In the genomic region with DNA sequence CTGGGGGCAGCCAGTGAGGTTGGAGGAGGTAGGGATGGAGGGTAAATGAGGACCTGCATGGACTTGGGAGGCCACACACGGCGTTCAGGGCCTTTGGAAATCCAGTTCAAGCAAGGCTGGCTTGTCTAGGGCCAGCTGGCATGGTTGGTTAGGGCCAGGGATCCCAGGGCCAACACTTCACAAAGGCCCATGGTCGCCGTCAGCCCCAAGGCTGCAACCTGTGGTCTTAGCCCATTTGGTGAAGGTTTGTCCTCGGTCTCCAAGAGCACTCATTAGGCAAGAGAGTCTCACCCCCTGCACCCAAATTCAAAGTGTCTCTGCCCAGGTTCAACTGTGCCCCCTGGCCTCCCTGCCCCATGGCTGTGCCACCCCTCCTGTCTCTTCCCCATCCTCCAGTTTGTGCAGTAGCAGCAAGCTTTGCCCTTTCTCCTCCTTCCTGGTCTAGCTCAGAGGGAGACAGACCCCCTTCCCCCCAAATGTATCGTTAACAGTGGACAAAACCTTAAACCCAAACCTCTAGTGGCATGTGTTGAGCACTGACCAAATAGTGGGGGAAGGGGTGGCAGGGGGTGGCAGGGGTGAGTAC, we compare ENCODE assay signal across 2 cellular contexts.
TF ChIP-seq lines count a peak whose summit lies in the region.

No MANE protein-coding gene starts in this region.

TF ChIP-seq in A549, 52 proteins besides CTCF, POLR2A, EP300 and RAD21 (continued from another document):
- TF ChIP-seq RNF2 (IDR thresholded peaks at IDR 0.05; ENCODE audit: borderline replicate concordance, low read depth) (no peak), MAZ (IDR thresholded peaks at IDR 0.05; ENCODE audit: borderline replicate concordance, low read depth, low read length) (no peak), ESRRA (IDR thresholded peaks at IDR 0.05; ENCODE audit: borderline replicate concordance, low read length) (no peak), NPAS2 (CRISPR knock-in tag; IDR thresholded peaks at IDR 0.05; ENCODE audit: borderline replicate concordance) (no peak), TP53 (CRISPR knock-in tag; IDR thresholded peaks at IDR 0.05) (no peak), SREBF2 (IDR thresholded peaks at IDR 0.05) (no peak), HOXB13 (CRISPR knock-in tag; IDR thresholded peaks at IDR 0.05; ENCODE audit: low read depth) (no peak), NR3C1 (IDR thresholded peaks at IDR 0.05) (no peak), ZSCAN20 (CRISPR knock-in tag; IDR thresholded peaks at IDR 0.05) (no peak), JUN (IDR thresholded peaks at IDR 0.05) (no peak)
- TF ChIP-seq, protein P1, sequence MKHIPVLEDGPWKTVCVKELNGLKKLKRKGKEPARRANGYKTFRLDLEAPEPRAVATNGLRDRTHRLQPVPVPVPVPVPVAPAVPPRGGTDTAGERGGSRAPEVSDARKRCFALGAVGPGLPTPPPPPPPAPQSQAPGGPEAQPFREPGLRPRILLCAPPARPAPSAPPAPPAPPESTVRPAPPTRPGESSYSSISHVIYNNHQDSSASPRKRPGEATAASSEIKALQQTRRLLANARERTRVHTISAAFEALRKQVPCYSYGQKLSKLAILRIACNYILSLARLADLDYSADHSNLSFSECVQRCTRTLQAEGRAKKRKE (CRISPR knock-in tag; IDR thresholded peaks at IDR 0.05; ENCODE audit: low read depth) = no peak
- TF ChIP-seq, protein P2, sequence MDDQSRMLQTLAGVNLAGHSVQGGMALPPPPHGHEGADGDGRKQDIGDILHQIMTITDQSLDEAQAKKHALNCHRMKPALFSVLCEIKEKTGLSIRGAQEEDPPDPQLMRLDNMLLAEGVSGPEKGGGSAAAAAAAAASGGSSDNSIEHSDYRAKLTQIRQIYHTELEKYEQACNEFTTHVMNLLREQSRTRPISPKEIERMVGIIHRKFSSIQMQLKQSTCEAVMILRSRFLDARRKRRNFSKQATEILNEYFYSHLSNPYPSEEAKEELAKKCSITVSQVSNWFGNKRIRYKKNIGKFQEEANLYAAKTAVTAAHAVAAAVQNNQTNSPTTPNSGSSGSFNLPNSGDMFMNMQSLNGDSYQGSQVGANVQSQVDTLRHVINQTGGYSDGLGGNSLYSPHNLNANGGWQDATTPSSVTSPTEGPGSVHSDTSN (IDR thresholded peaks at IDR 0.05) = no peak
TF ChIP-seq in A549: peak in this region for 0.

TF ChIP-seq in GM12878, 131 proteins besides CTCF, POLR2A, EP300 and RAD21 (continued from another document):
- no peak for TF ChIP-seq JUND (IDR thresholded peaks at IDR 0.05; ENCODE audit: low read depth, low read length)
- TF ChIP-seq SUZ12 (IDR thresholded peaks at IDR 0.05; ENCODE audit: unreplicated experiment) = no peak
- TF ChIP-seq TBL1XR1 (IDR thresholded peaks at IDR 0.05; ENCODE audit: low read depth, low read length) = no peak
- TF ChIP-seq JUNB (IDR thresholded peaks at IDR 0.05) = no peak
- TF ChIP-seq SREBF1 (IDR thresholded peaks at IDR 0.05; ENCODE audit: low read length) = no peak
- no peak for TF ChIP-seq RFX5 (IDR thresholded peaks at IDR 0.05; ENCODE audit: low read depth, low read length)
- no peak for TF ChIP-seq NRF1 (conservative IDR thresholded peaks at IDR 0.05; ENCODE audit: low read depth, low read length)
- TF ChIP-seq CBX5 (IDR thresholded peaks at IDR 0.05; ENCODE audit: low read depth) = no peak
- TF ChIP-seq, protein P2 (IDR thresholded peaks at IDR 0.05; ENCODE audit: insufficient replicate concordance, low read depth, low read length) = no peak
- TF ChIP-seq MXI1 (IDR thresholded peaks at IDR 0.05; ENCODE audit: low read depth, low read length) = no peak
- no peak for TF ChIP-seq STAT1 (conservative IDR thresholded peaks at IDR 0.05)
- TF ChIP-seq TCF7 (IDR thresholded peaks at IDR 0.05; ENCODE audit: borderline replicate concordance) = no peak
- no peak for TF ChIP-seq ESRRA (IDR thresholded peaks at IDR 0.05; ENCODE audit: low read length)
- TF ChIP-seq CEBPB (IDR thresholded peaks at IDR 0.05; ENCODE audit: borderline replicate concordance in 1 of 2, low read depth in 2 of 2, low read length in 2 of 2) = no peak
- TF ChIP-seq, protein P3, sequence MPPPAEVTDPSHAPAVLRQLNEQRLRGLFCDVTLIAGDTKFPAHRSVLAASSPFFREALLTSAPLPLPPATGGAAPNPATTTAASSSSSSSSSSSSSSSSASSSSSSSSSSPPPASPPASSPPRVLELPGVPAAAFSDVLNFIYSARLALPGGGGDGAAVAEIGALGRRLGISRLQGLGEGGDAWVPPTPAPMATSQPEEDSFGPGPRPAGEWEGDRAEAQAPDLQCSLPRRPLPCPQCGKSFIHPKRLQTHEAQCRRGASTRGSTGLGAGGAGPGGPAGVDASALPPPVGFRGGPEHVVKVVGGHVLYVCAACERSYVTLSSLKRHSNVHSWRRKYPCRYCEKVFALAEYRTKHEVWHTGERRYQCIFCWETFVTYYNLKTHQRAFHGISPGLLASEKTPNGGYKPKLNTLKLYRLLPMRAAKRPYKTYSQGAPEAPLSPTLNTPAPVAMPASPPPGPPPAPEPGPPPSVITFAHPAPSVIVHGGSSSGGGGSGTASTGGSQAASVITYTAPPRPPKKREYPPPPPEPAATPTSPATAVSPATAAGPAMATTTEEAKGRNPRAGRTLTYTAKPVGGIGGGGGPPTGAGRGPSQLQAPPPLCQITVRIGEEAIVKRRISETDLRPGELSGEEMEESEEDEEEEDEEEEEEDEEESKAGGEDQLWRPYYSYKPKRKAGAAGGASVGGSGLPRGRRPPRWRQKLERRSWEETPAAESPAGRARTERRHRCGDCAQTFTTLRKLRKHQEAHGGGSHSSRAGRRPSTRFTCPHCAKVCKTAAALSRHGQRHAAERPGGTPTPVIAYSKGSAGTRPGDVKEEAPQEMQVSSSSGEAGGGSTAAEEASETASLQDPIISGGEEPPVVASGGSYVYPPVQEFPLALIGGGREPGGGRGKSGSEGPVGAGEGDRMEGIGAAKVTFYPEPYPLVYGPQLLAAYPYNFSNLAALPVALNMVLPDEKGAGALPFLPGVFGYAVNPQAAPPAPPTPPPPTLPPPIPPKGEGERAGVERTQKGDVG (CRISPR knock-in tag; IDR thresholded peaks at IDR 0.05) = no peak
- TF ChIP-seq, protein P4, sequence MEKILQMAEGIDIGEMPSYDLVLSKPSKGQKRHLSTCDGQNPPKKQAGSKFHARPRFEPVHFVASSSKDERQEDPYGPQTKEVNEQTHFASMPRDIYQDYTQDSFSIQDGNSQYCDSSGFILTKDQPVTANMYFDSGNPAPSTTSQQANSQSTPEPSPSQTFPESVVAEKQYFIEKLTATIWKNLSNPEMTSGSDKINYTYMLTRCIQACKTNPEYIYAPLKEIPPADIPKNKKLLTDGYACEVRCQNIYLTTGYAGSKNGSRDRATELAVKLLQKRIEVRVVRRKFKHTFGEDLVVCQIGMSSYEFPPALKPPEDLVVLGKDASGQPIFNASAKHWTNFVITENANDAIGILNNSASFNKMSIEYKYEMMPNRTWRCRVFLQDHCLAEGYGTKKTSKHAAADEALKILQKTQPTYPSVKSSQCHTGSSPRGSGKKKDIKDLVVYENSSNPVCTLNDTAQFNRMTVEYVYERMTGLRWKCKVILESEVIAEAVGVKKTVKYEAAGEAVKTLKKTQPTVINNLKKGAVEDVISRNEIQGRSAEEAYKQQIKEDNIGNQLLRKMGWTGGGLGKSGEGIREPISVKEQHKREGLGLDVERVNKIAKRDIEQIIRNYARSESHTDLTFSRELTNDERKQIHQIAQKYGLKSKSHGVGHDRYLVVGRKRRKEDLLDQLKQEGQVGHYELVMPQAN (conservative IDR thresholded peaks at IDR 0.05) = no peak
